1 cellular context compared by ENCODE assay signal in the genomic region with DNA sequence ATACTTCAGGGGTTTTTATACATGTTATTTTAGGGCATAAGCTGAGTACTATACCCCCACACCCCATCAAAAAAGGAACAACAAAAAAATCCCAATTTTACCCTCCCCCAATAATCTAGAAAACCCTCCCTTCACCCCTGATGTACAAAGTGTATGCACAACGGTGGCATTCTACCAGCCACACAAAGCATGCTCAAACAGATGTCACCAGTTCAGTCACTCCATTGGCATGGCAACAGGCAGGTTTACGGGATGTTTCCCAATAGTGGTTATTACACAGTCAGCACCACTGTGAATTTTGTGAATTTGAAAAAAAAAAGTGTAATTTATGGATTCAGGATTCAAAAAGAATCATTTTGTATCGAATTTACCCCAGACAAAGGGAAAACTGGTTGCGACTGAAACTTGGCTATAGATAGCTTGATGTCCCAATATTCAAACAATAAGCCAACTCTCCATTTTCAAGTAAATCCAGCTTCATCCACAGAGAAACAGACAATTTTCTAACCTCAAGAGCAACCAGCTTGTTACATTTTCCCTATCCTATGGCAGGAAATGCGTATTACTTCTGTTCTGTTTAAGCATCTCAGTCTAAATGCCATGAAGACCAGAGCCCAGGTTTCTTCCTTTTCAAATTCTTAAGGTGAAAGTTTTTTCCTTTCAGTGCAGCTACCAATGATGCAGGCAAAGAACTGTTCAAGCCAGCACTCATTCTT.
TF ChIP-seq lines count a peak whose summit lies in the region.

No MANE protein-coding gene starts in this region.

TF ChIP-seq in H1, 55 proteins besides CTCF, POLR2A, EP300 and RAD21:
- TF ChIP-seq SP2 (IDR thresholded peaks at IDR 0.05; ENCODE audit: low read length) = no peak
- peak; percentile 62; the same call in 1 of the 2 replicates for TF ChIP-seq POLR2AphosphoS5 (IDR thresholded peaks at IDR 0.05; ENCODE audit: low read depth, low read length)
- no peak for TF ChIP-seq GTF2F1 (IDR thresholded peaks at IDR 0.05; ENCODE audit: borderline replicate concordance, low read depth, low read length)
- TF ChIP-seq KDM5A (IDR thresholded peaks at IDR 0.05; ENCODE audit: low read length) = no peak
- TF ChIP-seq RNF2 (IDR thresholded peaks at IDR 0.05; ENCODE audit: borderline replicate concordance, low read depth, low read length, missing control alignments, poor library complexity, severe bottlenecking) = no peak
- no peak for TF ChIP-seq KDM4A (IDR thresholded peaks at IDR 0.05; ENCODE audit: low read depth, low read length, severe bottlenecking)
- TF ChIP-seq, protein P1, sequence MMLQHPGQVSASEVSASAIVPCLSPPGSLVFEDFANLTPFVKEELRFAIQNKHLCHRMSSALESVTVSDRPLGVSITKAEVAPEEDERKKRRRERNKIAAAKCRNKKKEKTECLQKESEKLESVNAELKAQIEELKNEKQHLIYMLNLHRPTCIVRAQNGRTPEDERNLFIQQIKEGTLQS (IDR thresholded peaks at IDR 0.05; ENCODE audit: insufficient read depth, low read depth, low read length) = no peak
